35 cellular contexts compared by ENCODE assay signal in genomic region chr1:5393146-5393545, GRCh38.
"Had no signal": no experiment of that assay in that cellular context is flagged by ENCODE, and none has a peak within 500 bp of the region (broad histone marks: within the 10 kb centered on the region; RNA-seq: fewer than 3 reads in every experiment).

No MANE protein-coding gene starts in this region.

- H3K9me3 ChIP-seq: adrenal gland had no signal

- H3K27me3 Mint-ChIP-seq: activated CD4-positive, alpha-beta memory T cell treated with anti-CD3 and anti-CD28 coated beads for 36 hours; activated CD8-positive, alpha-beta T cell treated with anti-CD3 and anti-CD28 coated beads for 36 hours; activated naive CD8-positive, alpha-beta T cell treated with anti-CD3 and anti-CD28 coated beads for 36 hours; activated T-helper 17 cell treated with anti-CD3 and anti-CD28 coated beads, Interleukin-2, amount 50 U/mL, for 72 hours had no signal

- H3K4me1 Mint-ChIP-seq: activated B cell treated with CpG ODN at 0.5 μM for 24 hours had no signal

- H3K27ac Mint-ChIP-seq: activated B cell treated with CpG ODN at 0.5 μM for 24 hours; activated CD4-positive, alpha-beta memory T cell treated with anti-CD3 and anti-CD28 coated beads for 36 hours; activated CD4-positive, alpha-beta T cell treated with anti-CD3 and anti-CD28 coated beads, Interleukin-2, amount 10 ng/mL, durations not matched to agents 24 days and 14 days; activated CD8-positive, alpha-beta T cell treated with anti-CD3 and anti-CD28 coated beads for 36 hours; activated naive CD4-positive, alpha-beta T cell treated with anti-CD3 and anti-CD28 coated beads for 36 hours; activated naive CD4-positive, alpha-beta T cell treated with anti-CD3 and anti-CD28 coated beads, Interleukin-2, amount 50 U/mL, for 72 hours; activated naive CD8-positive, alpha-beta T cell treated with anti-CD3 and anti-CD28 coated beads for 36 hours; activated T-cell treated with anti-CD3 and anti-CD28 coated beads, Interleukin-2, amount 50 U/mL, for 72 hours; activated T-helper 1 cell treated with anti-CD3 and anti-CD28 coated beads, Interleukin-12 subunit alpha, Interleukin-12 subunit beta, Interleukin-2, Interleukin-4 antibody, amounts not matched to agents 30 ng/mL and 10 ng/mL and 1 ng/mL, durations not matched to agents 14 hours and 24 hours and 36 hours; activated T-helper 17 cell treated with anti-CD3 and anti-CD28 coated beads, Interleukin-2, amount 50 U/mL, for 72 hours; T-helper 2 cell treated with Interferon-gamma antibody and Interleukin-4, amounts not matched to agents 5 μg/mL and 100 μg/mL, for 36 hours had no signal

- H3K4me1 ChIP-seq: adrenal gland, body of pancreas, breast epithelium had no signal

- H3K27ac ChIP-seq: adrenal gland, body of pancreas, brain microvascular endothelial cell, breast epithelium, VCaP had no signal

- H3K36me3 ChIP-seq: adrenal gland, brain microvascular endothelial cell, breast epithelium had no signal

- DNase-seq: activated B cell treated with CpG ODN at 0.5 μM for 24 hours; activated CD4-positive, alpha-beta memory T cell treated with anti-CD3 and anti-CD28 coated beads for 36 hours; activated CD4-positive, alpha-beta T cell treated with anti-CD3 and anti-CD28 coated beads for 4 hours; activated CD4-positive, alpha-beta T cell treated with anti-CD3 and anti-CD28 coated beads, Interleukin-2, amount 10 ng/mL, durations not matched to agents 24 days and 14 days; activated CD4-positive, alpha-beta T cell treated with anti-CD3 and anti-CD28 coated beads, Interleukin-2, amount 50 U/mL, for 1 hour; activated CD4-positive, alpha-beta T cell treated with anti-CD3 and anti-CD28 coated beads, Interleukin-2, amount 50 U/mL, for 4 hours; activated CD4-positive, CD25-positive, alpha-beta regulatory T cell treated with anti-CD3 and anti-CD28 coated beads, Interleukin-2, amount 50 U/mL, for 72 hours; activated CD8-positive, alpha-beta memory T cell treated with anti-CD3 and anti-CD28 coated beads, Interleukin-2, amount 50 U/mL, for 4 hours; activated CD8-positive, alpha-beta T cell treated with anti-CD3 and anti-CD28 coated beads for 36 hours; activated effector memory CD4-positive, alpha-beta T cell treated with anti-CD3 and anti-CD28 coated beads, Interleukin-2, amount 50 U/mL, for 16 hours; activated gamma-delta T cell treated with Interleukin-2 at 50 U/mL for 16 hours; activated naive CD4-positive, alpha-beta T cell; activated naive CD4-positive, alpha-beta T cell treated with anti-CD3 and anti-CD28 coated beads for 36 hours; activated naive CD4-positive, alpha-beta T cell treated with anti-CD3 and anti-CD28 coated beads, Interleukin-2, amount 50 U/mL, for 16 hours; activated naive CD8-positive, alpha-beta T cell treated with anti-CD3 and anti-CD28 coated beads for 36 hours; activated T-cell treated with anti-CD3 and anti-CD28 coated beads for 4 hours; activated T-cell treated with anti-CD3 and anti-CD28 coated beads, Interleukin-2, amount 50 U/mL, for 1 hour; activated T-cell treated with anti-CD3 and anti-CD28 coated beads, Interleukin-2, amount 50 U/mL, for 4 hours; activated T-cell treated with anti-CD3 and anti-CD28 coated beads, Interleukin-2, amount 50 U/mL, for 72 hours; adrenal gland; amniotic stem cell; aorta; body of pancreas; brain microvascular endothelial cell; central memory CD4-positive, alpha-beta T cell; T-helper 1 cell; T-helper 2 cell; T-helper 9 cell had no signal

- H3K4me3 Mint-ChIP-seq: activated B cell treated with CpG ODN at 0.5 μM for 24 hours; activated CD4-positive, alpha-beta memory T cell treated with anti-CD3 and anti-CD28 coated beads for 36 hours; activated CD4-positive, alpha-beta T cell treated with anti-CD3 and anti-CD28 coated beads, Interleukin-2, amount 10 ng/mL, durations not matched to agents 24 days and 14 days; activated CD8-positive, alpha-beta T cell treated with anti-CD3 and anti-CD28 coated beads for 36 hours; activated naive CD4-positive, alpha-beta T cell treated with anti-CD3 and anti-CD28 coated beads for 36 hours; activated naive CD8-positive, alpha-beta T cell treated with anti-CD3 and anti-CD28 coated beads for 36 hours; activated T-cell treated with anti-CD3 and anti-CD28 coated beads, Interleukin-2, amount 50 U/mL, for 4 hours; activated T-cell treated with anti-CD3 and anti-CD28 coated beads, Interleukin-2, amount 50 U/mL, for 72 hours; activated T-helper 1 cell treated with anti-CD3 and anti-CD28 coated beads, Interleukin-12 subunit alpha, Interleukin-12 subunit beta, Interleukin-2, Interleukin-4 antibody, amounts not matched to agents 30 ng/mL and 10 ng/mL and 1 ng/mL, durations not matched to agents 14 hours and 24 hours and 36 hours; activated T-helper 17 cell treated with anti-CD3 and anti-CD28 coated beads, Interleukin-2, amount 50 U/mL, for 72 hours; T-helper 1 cell treated with Interleukin-12 subunit alpha and Interleukin-12 subunit beta and Interleukin-4 antibody, amounts not matched to agents 30 μg/mL and 1 μg/mL, for 36 hours; T-helper 2 cell treated with Interferon-gamma antibody and Interleukin-4, amounts not matched to agents 5 μg/mL and 100 μg/mL, for 36 hours had no signal

- H3K4me3 ChIP-seq: adrenal gland, body of pancreas, breast epithelium had no signal

- H3K27me3 ChIP-seq: body of pancreas, brain microvascular endothelial cell had no signal

- H3K9me3 Mint-ChIP-seq: activated B cell treated with CpG ODN at 0.5 μM for 24 hours; activated CD4-positive, alpha-beta memory T cell treated with anti-CD3 and anti-CD28 coated beads for 36 hours; activated naive CD4-positive, alpha-beta T cell treated with anti-CD3 and anti-CD28 coated beads for 36 hours; activated naive CD4-positive, alpha-beta T cell treated with anti-CD3 and anti-CD28 coated beads, Interleukin-2, amount 50 U/mL, for 72 hours; activated naive CD8-positive, alpha-beta T cell treated with anti-CD3 and anti-CD28 coated beads for 36 hours; activated T-cell treated with anti-CD3 and anti-CD28 coated beads, Interleukin-2, amount 50 U/mL, for 4 hours; activated T-cell treated with anti-CD3 and anti-CD28 coated beads, Interleukin-2, amount 50 U/mL, for 72 hours had no signal

- ATAC-seq: activated CD8-positive, alpha-beta T cell treated with anti-CD3 and anti-CD28 coated beads for 36 hours; activated naive CD4-positive, alpha-beta T cell treated with anti-CD3 and anti-CD28 coated beads, Interleukin-2, amount 50 U/mL, for 72 hours; activated T-cell treated with anti-CD3 and anti-CD28 coated beads, Interleukin-2, amount 50 U/mL, for 4 hours; activated T-cell treated with anti-CD3 and anti-CD28 coated beads, Interleukin-2, amount 50 U/mL, for 72 hours; activated T-helper 17 cell treated with anti-CD3 and anti-CD28 coated beads, Interleukin-2, amount 50 U/mL, for 72 hours; body of pancreas had no signal

- H3K36me3 Mint-ChIP-seq: activated CD4-positive, alpha-beta memory T cell treated with anti-CD3 and anti-CD28 coated beads for 36 hours; activated naive CD4-positive, alpha-beta T cell treated with anti-CD3 and anti-CD28 coated beads, Interleukin-2, amount 50 U/mL, for 72 hours; activated naive CD8-positive, alpha-beta T cell treated with anti-CD3 and anti-CD28 coated beads for 36 hours had no signal
